13 cellular contexts compared by ENCODE assay signal in genomic region chr1:44616284-44616990, GRCh38. TPM values are rescaled to one million over a fixed set of nuclear protein-coding genes. Genes with fewer than 3 reads are reported as not detected.
DNase-seq lines count a peak whose midpoint lies in the region; ATAC-seq, FAIRE-seq and TF ChIP-seq lines count a peak whose summit lies in the region.
"Had no signal": no experiment of that assay in that cellular context is flagged by ENCODE, and none has a peak within 500 bp of the region (broad histone marks: within the 10 kb centered on the region; RNA-seq: fewer than 3 reads in every experiment).

No MANE protein-coding gene starts in this region.

- H3K4me1 ChIP-seq in Caco-2 (no peaks in the 10 kb centered on the region), foreskin keratinocyte (peaks cover 5% of the 10 kb centered on the region), pancreas (no peaks in the 10 kb centered on the region)

- H3K4me3 Mint-ChIP-seq in Caco-2 (ENCODE audit: unreplicated experiment) (peak overlapping the region; percentile 54), CD14-positive monocyte (no peak overlapping the region)
- H3K4me3 Mint-ChIP-seq: T-helper 1 cell treated with Interleukin-12 subunit alpha and Interleukin-12 subunit beta and Interleukin-4 antibody, amounts not matched to agents 30 μg/mL and 1 μg/mL, for 36 hours had no signal

- FAIRE-seq in pancreas (lab: Jason Lieb, UNC): no peak

- H3K36me3 ChIP-seq in Caco-2 (ENCODE audit: control insufficient read depth, insufficient read depth, low read length) (no peaks in the 10 kb centered on the region), pancreas (no peaks in the 10 kb centered on the region)

- H3K9me3 ChIP-seq in Caco-2: no peaks in the 10 kb centered on the region
- no peaks in the 10 kb centered on the region for H3K9me3 ChIP-seq in pancreas

- intact Hi-C loops in Caco-2 (cut with micrococcal nuclease; ENCODE audit: unreplicated experiment) (no loop called here), pancreas (cut with DNase I) (no loop called here), CD14-positive monocyte (cut with micrococcal nuclease) (no loop called here)

- no TSS peak for BruUV-seq in Caco-2 (replicated peaks; lab: Mats Ljungman, UMichigan)

- POLR2A ChIA-PET in Caco-2 (lab: Charles Lee): no interaction called here

- H3K27ac ChIP-seq in angular gyrus (ENCODE audit: low read depth, low read length) (peak overlapping the region; percentile 41), foreskin keratinocyte (no peak overlapping the region), pancreas (no peak overlapping the region)

- H3K36me3 Mint-ChIP-seq in Caco-2 (ENCODE audit: insufficient read depth, unreplicated experiment) (no peaks in the 10 kb centered on the region), CD14-positive monocyte (no peaks in the 10 kb centered on the region)

- H3K9me3 Mint-ChIP-seq in Caco-2 (ENCODE audit: unreplicated experiment): no peaks in the 10 kb centered on the region
- no peaks in the 10 kb centered on the region for H3K9me3 Mint-ChIP-seq in CD14-positive monocyte
- H3K9me3 Mint-ChIP-seq: T-helper 1 cell treated with Interleukin-12 subunit alpha and Interleukin-12 subunit beta and Interleukin-4 antibody, amounts not matched to agents 30 μg/mL and 1 μg/mL, for 36 hours had no signal

- DNase-seq in Caco-2 (no peak), foreskin keratinocyte (no peak), pancreas (peak in 1 of 6 donors; percentile 42), CD14-positive monocyte (ENCODE audit: low spot score) (no peak)
- DNase-seq in activated CD4-positive, alpha-beta T cell treated with anti-CD3 and anti-CD28 coated beads, Interleukin-2, amount 50 U/mL, for 4 hours: no peak
- DNase-seq: activated gamma-delta T cell, C1 segment of cervical spinal cord, cortex of kidney, NCI-H187 had no signal

- H3K27me3 ChIP-seq in Caco-2 (replicated peaks; ENCODE audit: control insufficient read depth, insufficient read depth, low read length) (peaks cover 2% of the 10 kb centered on the region; the same call in 1 of the 2 replicates), foreskin keratinocyte (no peaks in the 10 kb centered on the region), pancreas (no peaks in the 10 kb centered on the region)

- ATAC-seq in foreskin keratinocyte (peak; percentile 5), pancreas (peak; percentile 35 to 60 (median 48)), HG03039 (IDR thresholded peaks at IDR 0.05; ENCODE audit: unreplicated experiment) (no peak), GM21737 (IDR thresholded peaks at IDR 0.05; ENCODE audit: unreplicated experiment) (no peak)

- no peak overlapping the region for H3K27ac Mint-ChIP-seq in Caco-2 (ENCODE audit: unreplicated experiment)
- peak overlapping the region in 1 of 7 donors; percentile 71 for H3K27ac Mint-ChIP-seq in CD14-positive monocyte
- H3K27ac Mint-ChIP-seq: T-helper 1 cell treated with Interleukin-12 subunit alpha and Interleukin-12 subunit beta and Interleukin-4 antibody, amounts not matched to agents 30 μg/mL and 1 μg/mL, for 36 hours had no signal

- WGBS in pancreas, 2 donors: 42 to 50% methylated on average over 4 of the region's 4 CpGs

- TF ChIP-seq CTCF in Caco-2 (IDR thresholded peaks at IDR 0.05; ENCODE audit: insufficient read depth in 1 of 2, low read depth in 1 of 2, low read length in 1 of 2, severe bottlenecking in 1 of 2, unreplicated experiment in 1 of 2) (no peak), foreskin keratinocyte (conservative IDR thresholded peaks at IDR 0.05) (no peak), pancreas (IDR thresholded peaks at IDR 0.05) (no peak), CD14-positive monocyte (IDR thresholded peaks at IDR 0.05) (no peak)

- H3K4me1 Mint-ChIP-seq in Caco-2 (ENCODE audit: low read depth, unreplicated experiment) (no peaks in the 10 kb centered on the region), CD14-positive monocyte (no peaks in the 10 kb centered on the region)

- H3K4me3 ChIP-seq in Caco-2 (ENCODE audit: low read depth, low read length) (no peak overlapping the region), pancreas (peak overlapping the region in 2 of 4 donors; percentile 25 to 43)

- CTCF ChIA-PET in Caco-2 (lab: Charles Lee): interaction anchor here (0.6 kb wide), 2 partner anchors 39 to 40 kb away, joined by 3 to 4 read pairs; no protein-coding TSS in a partner anchor

- peaks cover 10% of the 10 kb centered on the region for H3K27me3 Mint-ChIP-seq in Caco-2 (ENCODE audit: insufficient read depth, unreplicated experiment)
- peaks cover 2 to 5% (median 3%) of the 10 kb centered on the region in 3 donors for H3K27me3 Mint-ChIP-seq in CD14-positive monocyte (ENCODE audit: low read depth in 3 of 3)

RNA-seq across cellular contexts. Expression of gene TMEM53, which starts 57.8 kb away (rescaled TPM):
- total RNA-seq in Caco-2 (2022) (3.5 and 4.4 TPM in 2 replicates), foreskin keratinocyte (5.0 and 6.2 TPM in 2 replicates), pancreas (1 to 10 TPM; 2.6 to 5.4 (median 3.7) TPM)
- polyA plus RNA-seq in foreskin keratinocyte (10.0 and 10.2 TPM in 2 replicates), pancreas (10 to 100 TPM in 1 of 2 donors, 1 to 10 TPM in 1; 5.5 to 10.4 TPM), CD14-positive monocyte (1 to 10 TPM; 8.6 to 8.8 TPM)

RNA-seq across cellular contexts. Expression of gene ARMH1, which starts 58.1 kb away (rescaled TPM):
- total RNA-seq in Caco-2 (2022): 0.37 TPM in 1 of 2 replicates, not detected in the other
- total RNA-seq in foreskin keratinocyte: 0.18 TPM in 1 of 2 replicates, not detected in the other
- polyA plus RNA-seq in foreskin keratinocyte: 0.12 TPM in 1 of 2 replicates, not detected in the other
- 1 to 10 TPM in 3 of 6 donors, under 1 TPM in 3; 0.42 to 2.9 (median 1.1) TPM for total RNA-seq in pancreas
- 10 to 100 TPM in 1 of 2 donors, 1 to 10 TPM in 1; 5.6 to 10.7 TPM for polyA plus RNA-seq in pancreas
- polyA plus RNA-seq in CD14-positive monocyte: 10 to 100 TPM; 14.7 to 15.8 TPM

Comparison
In these comparisons a context has a peak if more than half of its experiments do, and no peak if none do; other contexts are left out.
1. ATAC-seq: peak in foreskin keratinocyte (single experiment) and pancreas (4 of 4); none in HG03039 (single experiment) and GM21737 (single experiment).